1 cellular context compared by ENCODE assay signal in genomic region chr2:27370026-27370815, GRCh38.
TF ChIP-seq lines count a peak whose summit lies in the region.

Gene EIF2B4 (minus strand): TSS chr2:27370338. CDS start chr2:27370314, 24 bp downstream.
Gene SNX17 (plus strand): TSS chr2:27370616. CDS start chr2:27370744, 128 bp downstream.

TF ChIP-seq in HepG2, 621 proteins besides CTCF, POLR2A, EP300 and RAD21 (continued from another document and continues in another):
- TF ChIP-seq MNT (IDR thresholded peaks at IDR 0.05) (peak; percentile 78), PTBP1 (IDR thresholded peaks at IDR 0.05; ENCODE audit: low read depth, low read length, poor library complexity, severe bottlenecking) (peak; percentile 50), RBM22 (optimal IDR thresholded peaks at IDR 0.05; ENCODE audit: low read length) (no peak), PPARG (CRISPR knock-in tag; conservative IDR thresholded peaks at IDR 0.05) (peak; percentile 69), SOX5 (CRISPR knock-in tag; IDR thresholded peaks at IDR 0.05; ENCODE audit: borderline replicate concordance) (peak; percentile 78), MZF1 (CRISPR knock-in tag; IDR thresholded peaks at IDR 0.05; ENCODE audit: borderline replicate concordance) (peak; percentile 26; the same call in 1 of the 2 replicates), ZNF788 (CRISPR knock-in tag; IDR thresholded peaks at IDR 0.05; ENCODE audit: borderline replicate concordance) (peak; percentile 99), ZNF83 (CRISPR knock-in tag; IDR thresholded peaks at IDR 0.05; ENCODE audit: borderline replicate concordance) (peak; percentile 63; the same call in 1 of the 2 replicates), ZNF331 (CRISPR knock-in tag; IDR thresholded peaks at IDR 0.05) (peak; percentile 97), BRCA1 (CRISPR knock-in tag; IDR thresholded peaks at IDR 0.05) (peak; percentile 98; the same call in 1 of the 2 replicates), TEAD2 (CRISPR knock-in tag; IDR thresholded peaks at IDR 0.05) (peak; percentile 61; the same call in 1 of the 2 replicates), ZNF414 (CRISPR knock-in tag; IDR thresholded peaks at IDR 0.05) (peak; percentile 99), ZNF121 (CRISPR knock-in tag; IDR thresholded peaks at IDR 0.05) (peak; percentile 90), IKZF1 (IDR thresholded peaks at IDR 0.05) (no peak), MYNN (CRISPR knock-in tag; IDR thresholded peaks at IDR 0.05; ENCODE audit: low read depth) (no peak), ZNF670 (CRISPR knock-in tag; IDR thresholded peaks at IDR 0.05; ENCODE audit: borderline replicate concordance) (peak; percentile 97; the same call in 1 of the 2 replicates), ZNF775 (CRISPR knock-in tag; IDR thresholded peaks at IDR 0.05; ENCODE audit: borderline replicate concordance) (peak; percentile 72; the same call in 1 of the 2 replicates), LCORL (IDR thresholded peaks at IDR 0.05) (peak; percentile 69), LCORL (CRISPR knock-in tag; IDR thresholded peaks at IDR 0.05) (peak; percentile 100), ZSCAN30 (CRISPR knock-in tag; IDR thresholded peaks at IDR 0.05) (peak; percentile 99), NFYB (CRISPR knock-in tag; IDR thresholded peaks at IDR 0.05) (peak; percentile 50; the same call in 1 of the 2 replicates), ZBTB25 (CRISPR knock-in tag; IDR thresholded peaks at IDR 0.05) (peak; percentile 87; the same call in 1 of the 2 replicates), FOXC1 (CRISPR knock-in tag; IDR thresholded peaks at IDR 0.05; ENCODE audit: borderline replicate concordance) (peak; percentile 97), HOXD1 (CRISPR knock-in tag; IDR thresholded peaks at IDR 0.05) (peak; percentile 90; the same call in 1 of the 2 replicates), RARA (CRISPR knock-in tag; IDR thresholded peaks at IDR 0.05) (peak; percentile 28), ZFP91 (CRISPR knock-in tag; IDR thresholded peaks at IDR 0.05; ENCODE audit: borderline replicate concordance) (peak; percentile 98), MTA1 (CRISPR knock-in tag; IDR thresholded peaks at IDR 0.05; ENCODE audit: borderline replicate concordance) (peak; percentile 97), ZNF609 (CRISPR knock-in tag; IDR thresholded peaks at IDR 0.05; ENCODE audit: borderline replicate concordance) (peak; percentile 53), MXD3 (CRISPR knock-in tag; IDR thresholded peaks at IDR 0.05) (peak; percentile 80), ZBTB26 (CRISPR knock-in tag; IDR thresholded peaks at IDR 0.05; ENCODE audit: borderline replicate concordance) (peak; percentile 86), MBNL3 (CRISPR knock-in tag; conservative IDR thresholded peaks at IDR 0.05) (no peak), ZBTB44 (CRISPR knock-in tag; IDR thresholded peaks at IDR 0.05) (peak; percentile 65; the same call in 1 of the 2 replicates), ZNF7 (CRISPR knock-in tag; IDR thresholded peaks at IDR 0.05) (peak; percentile 57; the same call in 1 of the 2 replicates), ZSCAN5A (CRISPR knock-in tag; IDR thresholded peaks at IDR 0.05; ENCODE audit: borderline replicate concordance) (peak; percentile 96), FOXK2 (IDR thresholded peaks at IDR 0.05) (no peak), THAP9 (CRISPR knock-in tag; IDR thresholded peaks at IDR 0.05; ENCODE audit: borderline replicate concordance) (peak; percentile 98), FOXA1 (IDR thresholded peaks at IDR 0.05) (no peak), FOXA1 (CRISPR knock-in tag; IDR thresholded peaks at IDR 0.05) (peak; percentile 38), ZNF543 (CRISPR knock-in tag; IDR thresholded peaks at IDR 0.05) (peak; percentile 48), YY1 (IDR thresholded peaks at IDR 0.05; ENCODE audit: insufficient read depth, insufficient replicate concordance, low read depth, low read length) (peak; percentile 96), RFX5 (IDR thresholded peaks at IDR 0.05; ENCODE audit: low read depth, low read length) (no peak; the same call in 1 of the 2 replicates), DPF2 (CRISPR knock-in tag; IDR thresholded peaks at IDR 0.05; ENCODE audit: borderline replicate concordance, low read depth) (0 out of 2 replicates have a peak, but pooled peaks have one; percentile 14), THYN1 (CRISPR knock-in tag; IDR thresholded peaks at IDR 0.05; ENCODE audit: borderline replicate concordance, low read depth) (no peak), ZNF17 (CRISPR knock-in tag; IDR thresholded peaks at IDR 0.05) (peak; percentile 97)
